Comparison of ENCODE assay signal across 8 cellular contexts in the genomic region with DNA sequence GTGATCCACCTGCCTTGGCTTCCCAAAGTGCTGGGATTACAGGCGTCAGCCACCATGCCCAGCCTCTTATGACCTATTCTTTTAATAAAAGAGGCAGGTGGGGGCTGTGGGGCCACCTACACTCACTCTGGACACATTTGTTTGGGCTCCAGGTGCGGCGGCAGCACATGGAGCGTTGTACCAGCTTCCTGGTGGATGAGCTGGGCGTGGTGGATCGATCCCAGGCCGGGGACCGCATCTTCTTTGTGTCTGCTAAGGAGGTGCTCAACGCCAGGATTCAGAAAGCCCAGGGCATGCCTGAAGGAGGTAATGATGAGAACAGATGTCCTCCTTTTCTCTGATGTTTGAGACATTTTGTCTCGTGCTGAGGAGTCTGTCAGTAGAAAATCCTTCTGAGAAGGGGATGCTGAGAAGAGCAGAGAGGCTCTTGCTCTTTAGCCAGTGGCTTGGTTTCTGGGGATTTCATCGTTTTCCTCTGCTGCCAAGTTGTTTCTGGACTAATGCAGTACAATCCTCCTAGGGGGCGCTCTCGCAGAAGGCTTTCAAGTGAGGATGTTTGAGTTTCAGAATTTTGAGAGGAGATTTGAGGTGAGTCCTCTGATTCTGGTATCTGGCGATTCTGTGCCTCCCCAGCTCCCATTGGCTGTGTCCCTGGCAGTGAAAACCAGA. TPM values are rescaled to one million over a fixed set of nuclear protein-coding genes. Genes with fewer than 3 reads are reported as not detected.
DNase-seq lines count a peak whose midpoint lies in the region; ATAC-seq, FAIRE-seq and TF ChIP-seq lines count a peak whose summit lies in the region.

No MANE protein-coding gene starts in this region.

- H3K4me1 ChIP-seq in SJCRH30 (no peaks in the 10 kb centered on the region), GM12878 (ENCODE audit: control insufficient read depth, insufficient read depth, low read length) (peaks cover 22% of the 10 kb centered on the region)

- no peaks in the 10 kb centered on the region for H3K9me3 ChIP-seq in SJCRH30 (replicated peaks)
- H3K9me3 ChIP-seq in GM12878 (replicated peaks; ENCODE audit: control insufficient read depth, insufficient read depth, low read length), result no peaks in the 10 kb centered on the region

- no peaks in the 10 kb centered on the region for H3K4me1 Mint-ChIP-seq in natural killer cell
- peaks cover 0 to 4% of the 10 kb centered on the region in 2 donors for H3K4me1 Mint-ChIP-seq in natural killer cell treated with Interleukin-12 subunit alpha and Interleukin-12 subunit beta and Interleukin-15 and Interleukin-18, amount 100 ng/mL, for 72 hours (ENCODE audit: low read depth in 2 of 2)

- H3K27me3 Mint-ChIP-seq in natural killer cell (ENCODE audit: low read depth in 2 of 2), result no peaks in the 10 kb centered on the region
- H3K27me3 Mint-ChIP-seq in natural killer cell treated with Interleukin-12 subunit alpha and Interleukin-12 subunit beta and Interleukin-15 and Interleukin-18, amount 100 ng/mL, for 72 hours, result no peaks in the 10 kb centered on the region

- no peaks in the 10 kb centered on the region for H4K20me1 ChIP-seq in GM12878 (ENCODE audit: control insufficient read depth, insufficient read depth)

- TF ChIP-seq CTCF in natural killer cell (IDR thresholded peaks at IDR 0.05), result peak; percentile 30
- peak; percentile 64 to 73 (median 67) for TF ChIP-seq CTCF in GM12878 (IDR thresholded peaks at IDR 0.05 in 2 of 3, conservative IDR thresholded peaks at IDR 0.05 in 1 of 3; ENCODE audit: control insufficient read depth in 2 of 3, extremely low read depth in 1 of 3, insufficient read depth in 1 of 3, low read depth in 3 of 3, low read length in 3 of 3)

- H3K4me2 ChIP-seq in GM12878 (ENCODE audit: control insufficient read depth, insufficient read depth), result no peak overlapping the region

- H3K36me3 Mint-ChIP-seq in natural killer cell, result peaks cover 16% of the 10 kb centered on the region
- peaks cover 20% of the 10 kb centered on the region for H3K36me3 Mint-ChIP-seq in natural killer cell treated with Interleukin-12 subunit alpha and Interleukin-12 subunit beta and Interleukin-15 and Interleukin-18, amount 100 ng/mL, for 72 hours

- H3K4me3 ChIP-seq in SJCRH30 (no peak overlapping the region), GM12878 (no peak overlapping the region)

- DNase-seq in natural killer cell (no peak), SJCRH30 (peak; percentile 48 to 70), GM12878 (ENCODE audit: low read depth, low spot score) (no peak), lung microvascular endothelial cell (ENCODE audit: low read depth in 2 of 2) (peak; percentile 50 to 60), germinal center (ENCODE audit: low spot score) (no peak)
- DNase-seq in natural killer cell treated with Interleukin-12 subunit alpha and Interleukin-12 subunit beta and Interleukin-15 and Interleukin-18, amount 100 ng/mL, for 72 hours (ENCODE audit: low spot score), result no peak

- H3K9ac ChIP-seq in GM12878 (ENCODE audit: control insufficient read depth, insufficient read depth, low read length), result no peak overlapping the region

- H3K9me3 Mint-ChIP-seq in natural killer cell, result no peaks in the 10 kb centered on the region
- H3K9me3 Mint-ChIP-seq in natural killer cell treated with Interleukin-12 subunit alpha and Interleukin-12 subunit beta and Interleukin-15 and Interleukin-18, amount 100 ng/mL, for 72 hours, result no peaks in the 10 kb centered on the region

- in situ Hi-C loops in GM12878 (cut with MboI), result no loop called here

- no peaks in the 10 kb centered on the region for H3K27me3 ChIP-seq in SJCRH30
- H3K27me3 ChIP-seq in GM12878 (replicated peaks in 1 of 2; ENCODE audit: control insufficient read depth in 2 of 2, insufficient read depth in 2 of 2, low read length in 1 of 2), result no peaks in the 10 kb centered on the region

- CTCF ChIA-PET in GM12878 (lab: Yijun Ruan, JAX), result interaction anchor here (0.6 to 3.1 kb wide), 11 partner anchors 10 to 243 kb away, joined by 3 to 23 read pairs (median 3); a partner anchor contains a TSS

- no peak for TF ChIP-seq POLR2A in GM12878 (IDR thresholded peaks at IDR 0.05; ENCODE audit: low read depth, low read length)

- H3K36me3 ChIP-seq in SJCRH30, result peaks cover 83% of the 10 kb centered on the region
- H3K36me3 ChIP-seq in GM12878 (ENCODE audit: control insufficient read depth in 2 of 2, insufficient read depth in 2 of 2, low read length in 1 of 2), result peaks cover 47 to 58% of the 10 kb centered on the region in 2 experiments

- no peak overlapping the region for H2AFZ ChIP-seq in GM12878 (ENCODE audit: control insufficient read depth, low read depth, low read length)

- BruUV-seq in GM12878 (replicated peaks; lab: Mats Ljungman, UMichigan), result no TSS peak

- H3K4me3 Mint-ChIP-seq in natural killer cell, result no peak overlapping the region
- no peak overlapping the region for H3K4me3 Mint-ChIP-seq in natural killer cell treated with Interleukin-12 subunit alpha and Interleukin-12 subunit beta and Interleukin-15 and Interleukin-18, amount 100 ng/mL, for 72 hours

- SMC1A ChIA-PET in GM12878 (lab: Charles Lee; ENCODE audit: uncharacterized antibody, unreplicated experiment), result interaction anchor here (1.3 to 1.9 kb wide), 3 partner anchors 38 to 79 kb away, joined by 4 to 6 read pairs (median 5); no protein-coding TSS in a partner anchor

- ATAC-seq in natural killer cell (no peak), GM12878 (peak; percentile 27), GM21576 (IDR thresholded peaks at IDR 0.05; ENCODE audit: unreplicated experiment) (no peak), GM19035 (IDR thresholded peaks at IDR 0.05; ENCODE audit: unreplicated experiment) (no peak)
- no peak for ATAC-seq in natural killer cell treated with Interleukin-12 subunit alpha and Interleukin-12 subunit beta and Interleukin-15 and Interleukin-18, amount 100 ng/mL, for 72 hours

- H3K27ac Mint-ChIP-seq in natural killer cell, result no peak overlapping the region
- H3K27ac Mint-ChIP-seq in natural killer cell treated with Interleukin-12 subunit alpha and Interleukin-12 subunit beta and Interleukin-15 and Interleukin-18, amount 100 ng/mL, for 72 hours, result peak overlapping the region in 1 of 2 donors; percentile 64

- TF ChIP-seq RAD21 in GM12878 (IDR thresholded peaks at IDR 0.05; ENCODE audit: insufficient read depth, low read depth, low read length), result peak; percentile 70

- no peaks in the 10 kb centered on the region for H3K79me2 ChIP-seq in GM12878 (ENCODE audit: control insufficient read depth, insufficient read depth, low read length)

- FAIRE-seq in GM12878 (lab: Jason Lieb, UNC), result peak; percentile 80

- H3K27ac ChIP-seq in SJCRH30 (no peak overlapping the region), GM12878 (ENCODE audit: control insufficient read depth, insufficient read depth) (no peak overlapping the region)

- intact Hi-C loops in natural killer cell (cut with micrococcal nuclease), result no loop called here
- intact Hi-C loops in GM12878 (cut with micrococcal nuclease; ENCODE audit: unreplicated experiment), result loop anchor here (2.0 to 5.0 kb wide), 2 partner anchors 51 to 77 kb away; no protein-coding TSS in a partner anchor

- POLR2A ChIA-PET in GM12878 (lab: Charles Lee), result no interaction called here

- WGBS in GM12878 (ENCODE audit: insufficient coverage, insufficient replicate concordance, low lambda C conversion rate, missing lambda C conversion rate), result 58% methylated on average over 14 of the region's 14 CpGs

- TF ChIP-seq EP300 in GM12878 (IDR thresholded peaks at IDR 0.05; ENCODE audit: borderline replicate concordance in 1 of 2, control insufficient read depth in 1 of 2, low read depth in 2 of 2, low read length in 2 of 2), result no peak

- RAD21 ChIA-PET in GM12878 (lab: Charles Lee; ENCODE audit: unreplicated experiment), result interaction anchor here (0.9 to 1.8 kb wide), 3 partner anchors 9 to 78 kb away, joined by 3 to 11 read pairs (median 4); no protein-coding TSS in a partner anchor

RNA-seq across cellular contexts. Expression of a gene that starts 17.9 kb away (rescaled TPM):
- total RNA-seq in natural killer cell (10 to 100 TPM; 27.2 to 28.5 (median 27.9) TPM), GM12878 (2014; rRNA removed) (68.8 and 71.3 TPM in 2 replicates), GM12878 (2014; rRNA removed; fragmentation: Illumina TruSeq; extraction: Trizol) (16.6 and 17.1 TPM in 2 replicates), GM12878 (2021) (56.2 and 57.2 TPM in 2 replicates), lung microvascular endothelial cell (20.9 and 27.8 TPM in 2 replicates)
- 100 to 1,000 TPM in 1 of 2 donors, 10 to 100 TPM in 1; 52.5 to 118 TPM for total RNA-seq in natural killer cell treated with Interleukin-12 subunit alpha and Interleukin-12 subunit beta and Interleukin-15 and Interleukin-18, amount 100 ng/mL, for 72 hours
- total RNA-seq in SJCRH30 (2014; rRNA removed; shearing (Covaris generic)), result 30.3 and 33.2 TPM in 2 replicates
- 69.0 and 77.4 TPM in 2 replicates for total RNA-seq in GM12878 (2013; cell fraction: nucleolus; rRNA removed)
- 12.2 TPM for polyA plus RNA-seq in GM12878 (2011; ENCODE audit: low read depth)
- polyA plus RNA-seq in GM12878 (2011; rRNA removed) (8.8 and 21.5 TPM in 2 replicates), GM12878 (2014; fragmentation: Illumina TruSeq; extraction: Trizol) (5.4 and 11.6 TPM in 2 replicates), GM12878 (2014; fragmentation: Nextera tagmentation; extraction: Ambion mirVana) (1 to 10 TPM in 1 of 2 experiments, under 1 TPM in 1; 0.84 to 5.1 TPM), GM12878 (2014; rRNA removed) (65.2 and 70.6 TPM in 2 replicates), GM12878 (2016; fragmentation: Nextera tagmentation; extraction: Ambion mirVana) (10 to 100 TPM; 82.3 to 95.7 TPM)
- 30.0 and 54.7 TPM in 2 replicates for polyA plus RNA-seq in GM12878 (2011; cell fraction: cytosol; rRNA removed)
- 275 and 289 TPM in 2 replicates for polyA plus RNA-seq in GM12878 (2011; cell fraction: nucleus; rRNA removed)
- 37.9 and 40.1 TPM in 2 replicates for polyA plus RNA-seq in GM12878 (2012)
- 13.8 and 33.1 TPM in 2 replicates for polyA minus RNA-seq in GM12878 (2011; rRNA and poly(A)+ RNA removed)
- 16.1 and 21.0 TPM in 2 replicates for polyA minus RNA-seq in GM12878 (2011; cell fraction: cytosol; rRNA and poly(A)+ RNA removed)
- 22.2 and 38.7 TPM in 2 replicates for polyA minus RNA-seq in GM12878 (2011; cell fraction: nucleus; rRNA and poly(A)+ RNA removed)

RNA-seq across cellular contexts. Expression of a gene that starts 21.1 kb away (rescaled TPM):
- total RNA-seq in natural killer cell (10 to 100 TPM; 54.7 to 65.9 (median 55.8) TPM), GM12878 (2014; rRNA removed) (46.1 and 46.2 TPM in 2 replicates), GM12878 (2014; rRNA removed; fragmentation: Illumina TruSeq; extraction: Trizol) (27.5 and 28.7 TPM in 2 replicates), GM12878 (2021) (59.6 and 59.8 TPM in 2 replicates), lung microvascular endothelial cell (41.0 and 56.5 TPM in 2 replicates)
- 100 to 1,000 TPM in 1 of 2 donors, 10 to 100 TPM in 1; 75.2 to 101 TPM for total RNA-seq in natural killer cell treated with Interleukin-12 subunit alpha and Interleukin-12 subunit beta and Interleukin-15 and Interleukin-18, amount 100 ng/mL, for 72 hours
- 92.5 and 94.0 TPM in 2 replicates for total RNA-seq in SJCRH30 (2014; rRNA removed; shearing (Covaris generic))
- 36.8 and 39.8 TPM in 2 replicates for total RNA-seq in GM12878 (2013; cell fraction: nucleolus; rRNA removed)
- 20.8 TPM for polyA plus RNA-seq in GM12878 (2011; ENCODE audit: low read depth)
- polyA plus RNA-seq in GM12878 (2011; rRNA removed) (29.8 and 50.0 TPM in 2 replicates), GM12878 (2014; fragmentation: Illumina TruSeq; extraction: Trizol) (44.0 and 50.1 TPM in 2 replicates), GM12878 (2014; fragmentation: Nextera tagmentation; extraction: Ambion mirVana) (1 to 10 TPM; 5.3 to 6.4 TPM), GM12878 (2014; rRNA removed) (41.7 and 43.1 TPM in 2 replicates), GM12878 (2016; fragmentation: Nextera tagmentation; extraction: Ambion mirVana) (10 to 100 TPM; 59.9 to 64.4 TPM)
- polyA plus RNA-seq in GM12878 (2011; cell fraction: cytosol; rRNA removed), result 42.8 and 42.9 TPM in 2 replicates
- polyA plus RNA-seq in GM12878 (2011; cell fraction: nucleus; rRNA removed), result 57.4 and 73.7 TPM in 2 replicates
- polyA plus RNA-seq in GM12878 (2012), result 28.5 and 35.1 TPM in 2 replicates
- polyA minus RNA-seq in GM12878 (2011; rRNA and poly(A)+ RNA removed), result 53.7 and 65.1 TPM in 2 replicates
- 15.1 and 19.0 TPM in 2 replicates for polyA minus RNA-seq in GM12878 (2011; cell fraction: cytosol; rRNA and poly(A)+ RNA removed)
- 16.0 and 23.1 TPM in 2 replicates for polyA minus RNA-seq in GM12878 (2011; cell fraction: nucleus; rRNA and poly(A)+ RNA removed)

Comparison
In these comparisons a context has a peak if more than half of its experiments do, and no peak if none do; other contexts are left out.
1. DNase-seq: peak in SJCRH30 (2 of 2) and lung microvascular endothelial cell (2 of 2); none in natural killer cell (single experiment), natural killer cell treated with Interleukin-12 subunit alpha and Interleukin-12 subunit beta and Interleukin-15 and Interleukin-18, amount 100 ng/mL, for 72 hours (single experiment), GM12878 (single experiment) and germinal center (single experiment).